Comparison of ENCODE assay signal across 9 cellular contexts in genomic region chr5:14428302-14429081, GRCh38.
A peak's percentile ranks its signal among the peaks of the same experiment; 100 is the strongest.
DNase-seq lines count a peak whose midpoint lies in the region; TF ChIP-seq lines count a peak whose summit lies in the region.
"Had no signal": no experiment of that assay in that cellular context is flagged by ENCODE, and none has a peak within 500 bp of the region (broad histone marks: within the 10 kb centered on the region; RNA-seq: fewer than 3 reads in every experiment).

No MANE protein-coding gene starts in this region.

- H3K27ac ChIP-seq in esophagus muscularis mucosa (replicated peaks in 1 of 4) (peak overlapping the region; percentile 10 to 57 (median 17)), neural progenitor cell (peak overlapping the region; percentile 69), MM.1S (ENCODE audit: low read length) (no peak overlapping the region)
- H3K27ac ChIP-seq: lower lobe of right lung had no signal

- H3K9me2 ChIP-seq in MM.1S (replicated peaks; ENCODE audit: insufficient read depth, low read length), result no peaks in the 10 kb centered on the region

- H3K4me3 ChIP-seq in esophagus muscularis mucosa, result no peak overlapping the region
- H3K4me3 ChIP-seq in neural progenitor cell, result no peak overlapping the region
- no peak overlapping the region for H3K4me3 ChIP-seq in MM.1S (ENCODE audit: low read length)
- H3K4me3 ChIP-seq: lower lobe of right lung had no signal

- no peak overlapping the region for H2AFZ ChIP-seq in neural progenitor cell (replicated peaks)
- H2AFZ ChIP-seq in MM.1S (ENCODE audit: low read length), result no peak overlapping the region

- H3K36me3 Mint-ChIP-seq in neural progenitor cell, result peaks cover 30% of the 10 kb centered on the region

- H3K9me3 Mint-ChIP-seq in neural progenitor cell, result no peaks in the 10 kb centered on the region

- no peak for TF ChIP-seq CTCF in esophagus muscularis mucosa (IDR thresholded peaks at IDR 0.05)
- TF ChIP-seq CTCF in neural progenitor cell (IDR thresholded peaks at IDR 0.05), result no peak
- TF ChIP-seq CTCF in MM.1S (IDR thresholded peaks at IDR 0.05; ENCODE audit: low read length), result no peak

- H3K4me3 Mint-ChIP-seq in neural progenitor cell, result no peak overlapping the region

- H3K9me3 ChIP-seq in esophagus muscularis mucosa (no peaks in the 10 kb centered on the region), neural progenitor cell (ENCODE audit: low read depth) (no peaks in the 10 kb centered on the region), MM.1S (replicated peaks; ENCODE audit: insufficient read depth, low read length) (no peaks in the 10 kb centered on the region)
- H3K9me3 ChIP-seq: lower lobe of right lung had no signal

- peaks cover 76% of the 10 kb centered on the region for H3K4me1 Mint-ChIP-seq in neural progenitor cell

- intact Hi-C loops in esophagus muscularis mucosa (cut with DNase I), result no loop called here

- H3K79me2 ChIP-seq in neural progenitor cell (ENCODE audit: low read depth) (peaks cover 10% of the 10 kb centered on the region), MM.1S (ENCODE audit: low read length) (no peaks in the 10 kb centered on the region)

- DNase-seq in Daoy (ENCODE audit: low read depth) (peak; percentile 71), NCI-H748 (lab: John Stamatoyannopoulos, UW; ENCODE audit: unreplicated experiment) (peak; percentile 82), esophagus muscularis mucosa (ENCODE audit: extremely low spot score) (no peak), neural progenitor cell (ENCODE audit: low spot score) (no peak), MM.1S (no peak), KBM-7 (no peak)
- no peak for DNase-seq in activated CD4-positive, alpha-beta T cell treated with anti-CD3 and anti-CD28 coated beads, Interleukin-2, amount 50 U/mL, for 48 hours
- no peak for DNase-seq in activated CD8-positive, alpha-beta memory T cell treated with anti-CD3 and anti-CD28 coated beads for 24 hours
- DNase-seq: lower lobe of right lung had no signal

- H3K4me2 ChIP-seq in neural progenitor cell (peak overlapping the region; percentile 36), MM.1S (ENCODE audit: low read depth, low read length) (no peak overlapping the region)

- H3K27me3 Mint-ChIP-seq in neural progenitor cell (ENCODE audit: insufficient read depth, low read depth), result peaks cover 4% of the 10 kb centered on the region

- H3K9ac ChIP-seq in neural progenitor cell (no peak overlapping the region), MM.1S (ENCODE audit: low read length) (no peak overlapping the region)

- TF ChIP-seq POLR2A in esophagus muscularis mucosa (IDR thresholded peaks at IDR 0.05; ENCODE audit: low read depth), result no peak

- H3K36me3 ChIP-seq in esophagus muscularis mucosa (peaks cover 0 to 34% (median 22%) of the 10 kb centered on the region in 4 donors), neural progenitor cell (no peaks in the 10 kb centered on the region), MM.1S (replicated peaks; ENCODE audit: insufficient read depth, low read length) (no peaks in the 10 kb centered on the region)

- H3F3A ChIP-seq in neural progenitor cell (ENCODE audit: low read depth), result peaks cover 24% of the 10 kb centered on the region
- H3F3A ChIP-seq in MM.1S (ENCODE audit: insufficient read depth, low read length), result no peaks in the 10 kb centered on the region

- H4K20me1 ChIP-seq in neural progenitor cell (ENCODE audit: low read depth) (peaks cover 40% of the 10 kb centered on the region), MM.1S (ENCODE audit: insufficient read depth, low read length) (no peaks in the 10 kb centered on the region)

- 43% methylated on average over 12 of the region's 12 CpGs for WGBS in esophagus muscularis mucosa

- in situ Hi-C loops in KBM-7 (cut with MboI; ENCODE audit: low pct_unique_long_range_greater_than_20kb, low sequenced_read_pairs), result no loop called here

- H3K4me1 ChIP-seq in esophagus muscularis mucosa (peaks cover 17 to 29% (median 23%) of the 10 kb centered on the region in 4 donors), neural progenitor cell (peaks cover 68% of the 10 kb centered on the region), MM.1S (ENCODE audit: low read length) (no peaks in the 10 kb centered on the region)
- H3K4me1 ChIP-seq: lower lobe of right lung had no signal

- no peak overlapping the region for H3K27ac Mint-ChIP-seq in neural progenitor cell

- no peak for TF ChIP-seq EP300 in esophagus muscularis mucosa (IDR thresholded peaks at IDR 0.05)

- H3K27me3 ChIP-seq in esophagus muscularis mucosa, result no peaks in the 10 kb centered on the region
- H3K27me3 ChIP-seq in neural progenitor cell, result no peaks in the 10 kb centered on the region
- H3K27me3 ChIP-seq in MM.1S (replicated peaks; ENCODE audit: insufficient read depth, low read length), result no peaks in the 10 kb centered on the region

Comparison
In these comparisons a context has a peak if more than half of its experiments do, and no peak if none do; other contexts are left out.
1. DNase-seq: peak in Daoy (single experiment) and NCI-H748 (single experiment); none in esophagus muscularis mucosa (single experiment), neural progenitor cell (single experiment), activated CD4-positive, alpha-beta T cell treated with anti-CD3 and anti-CD28 coated beads, Interleukin-2, amount 50 U/mL, for 48 hours (0 of 2), activated CD8-positive, alpha-beta memory T cell treated with anti-CD3 and anti-CD28 coated beads for 24 hours (single experiment), MM.1S (single experiment) and KBM-7 (single experiment).